Comparison of ENCODE assay signal across 1 cellular context in genomic region chr1:241614572-241614971, GRCh38.
TF ChIP-seq lines count a peak whose summit lies in the region.

No MANE protein-coding gene starts in this region.

TF ChIP-seq in liver, 16 proteins besides CTCF, POLR2A, EP300 and RAD21:
- TF ChIP-seq EGR1 (IDR thresholded peaks at IDR 0.05; ENCODE audit: low read depth in 2 of 2) (no peak), FOXA2 (IDR thresholded peaks at IDR 0.05) (no peak), MAX (IDR thresholded peaks at IDR 0.05) (no peak), SP1 (IDR thresholded peaks at IDR 0.05) (no peak), TAF1 (conservative IDR thresholded peaks at IDR 0.05) (no peak), HNF4G (IDR thresholded peaks at IDR 0.05) (no peak), RXRA (IDR thresholded peaks at IDR 0.05) (no peak), JUND (IDR thresholded peaks at IDR 0.05) (no peak), ZBTB33 (IDR thresholded peaks at IDR 0.05) (no peak), REST (IDR thresholded peaks at IDR 0.05) (no peak), FOXA1 (IDR thresholded peaks at IDR 0.05) (no peak), NR2F2 (IDR thresholded peaks at IDR 0.05) (no peak), ATF3 (IDR thresholded peaks at IDR 0.05) (no peak), YY1 (IDR thresholded peaks at IDR 0.05) (no peak), HNF4A (conservative IDR thresholded peaks at IDR 0.05) (no peak), GABPA (IDR thresholded peaks at IDR 0.05 in 1 of 2, conservative IDR thresholded peaks at IDR 0.05 in 1 of 2) (no peak)
